In the genomic region with DNA sequence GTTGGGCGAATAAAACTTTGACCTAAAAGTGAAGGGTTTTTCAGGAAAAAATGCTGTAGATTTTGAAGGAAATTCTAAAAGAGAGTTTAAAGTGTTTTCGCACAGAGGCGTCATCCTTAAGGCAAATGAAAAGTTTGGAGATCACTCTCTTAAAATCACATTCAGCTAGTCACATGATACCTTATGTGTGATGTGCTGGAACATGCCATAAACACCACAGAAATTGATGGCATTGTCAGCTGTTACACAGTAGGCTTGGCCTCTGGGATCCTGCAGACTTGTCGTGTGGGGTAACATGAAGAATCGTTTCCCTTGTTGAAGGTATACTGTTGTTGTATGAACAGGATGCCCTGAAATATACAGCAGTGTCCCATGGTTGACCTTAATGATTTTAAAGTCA, we compare ENCODE assay signal across 11 cellular contexts. TPM values are rescaled to one million over a fixed set of nuclear protein-coding genes. Genes with fewer than 3 reads are reported as not detected.
A peak's percentile ranks its signal among the peaks of the same experiment; 100 is the strongest.
DNase-seq lines count a peak whose midpoint lies in the region; ATAC-seq and TF ChIP-seq lines count a peak whose summit lies in the region.
"Had no signal": no experiment of that assay in that cellular context is flagged by ENCODE, and none has a peak within 500 bp of the region (broad histone marks: within the 10 kb centered on the region; RNA-seq: fewer than 3 reads in every experiment).

No MANE protein-coding gene starts in this region.

- peaks cover 49% of the 10 kb centered on the region for H3K4me1 Mint-ChIP-seq in activated T-helper 17 cell treated with anti-CD3 and anti-CD28 coated beads, Interleukin-2, amount 50 U/mL, for 72 hours
- H3K4me1 Mint-ChIP-seq in natural killer cell treated with Interleukin-12 subunit alpha and Interleukin-12 subunit beta and Interleukin-15 and Interleukin-18, amount 100 ng/mL, for 72 hours (ENCODE audit: low read depth in 2 of 2) = peaks cover 45 to 60% of the 10 kb centered on the region in 2 donors

- H3K4me1 ChIP-seq in DND-41 (ENCODE audit: insufficient read depth, low read length) (peaks cover 63% of the 10 kb centered on the region), KMS-11 (ENCODE audit: low read depth, poor library complexity, severe bottlenecking) (peaks cover 67% of the 10 kb centered on the region)

- H3K27me3 ChIP-seq in DND-41 (ENCODE audit: insufficient read depth, low read length, poor library complexity) (no peaks in the 10 kb centered on the region), KMS-11 (ENCODE audit: insufficient read depth, low read depth) (no peaks in the 10 kb centered on the region)

- peaks cover 96% of the 10 kb centered on the region for H3K79me2 ChIP-seq in DND-41 (ENCODE audit: insufficient read depth, low read length)
- H3K79me2 ChIP-seq in KMS-11 (ENCODE audit: insufficient read depth, low read depth) = peaks cover 78% of the 10 kb centered on the region

- no peak for ATAC-seq in DND-41 (ENCODE audit: insufficient read depth, low read depth)
- ATAC-seq in activated T-helper 17 cell treated with anti-CD3 and anti-CD28 coated beads, Interleukin-2, amount 50 U/mL, for 72 hours (replicated peaks) = no peak
- no peak for ATAC-seq in natural killer cell treated with Interleukin-12 subunit alpha and Interleukin-12 subunit beta and Interleukin-15 and Interleukin-18, amount 100 ng/mL, for 72 hours
- no peak for ATAC-seq in GM18873 (IDR thresholded peaks at IDR 0.05; ENCODE audit: low FRiP score, unreplicated experiment)
- ATAC-seq: left lobe of liver had no signal

- peaks cover 40% of the 10 kb centered on the region for H4K20me1 ChIP-seq in DND-41 (ENCODE audit: insufficient read depth, low read length)
- H4K20me1 ChIP-seq in KMS-11 (ENCODE audit: insufficient read depth) = peaks cover 37% of the 10 kb centered on the region

- TF ChIP-seq CTCF in DND-41 (IDR thresholded peaks at IDR 0.05; ENCODE audit: borderline replicate concordance, extremely low read depth, low read length, poor library complexity, severe bottlenecking) (no peak), KMS-11 (conservative IDR thresholded peaks at IDR 0.05; ENCODE audit: low read depth, low read length) (no peak)

- H3K4me3 ChIP-seq in DND-41 (ENCODE audit: low read depth in 1 of 2, low read length in 2 of 2) = peak overlapping the region; percentile 77 to 90; a peak in 3 of 4 replicates
- H3K4me3 ChIP-seq in KMS-11 (IDR thresholded peaks at IDR 0.05; ENCODE audit: insufficient read depth, low read depth, low read length) = no peak overlapping the region

- H3K36me3 ChIP-seq in DND-41 (ENCODE audit: insufficient read depth, low read length) = peaks cover 36% of the 10 kb centered on the region
- no peaks in the 10 kb centered on the region for H3K36me3 ChIP-seq in KMS-11 (ENCODE audit: insufficient read depth)

- no peak overlapping the region for H2AFZ ChIP-seq in DND-41 (ENCODE audit: low read depth, low read length)
- H2AFZ ChIP-seq in KMS-11 (ENCODE audit: low read depth) = no peak overlapping the region

- H3K9me3 ChIP-seq in DND-41 (ENCODE audit: insufficient read depth, low read length, severe bottlenecking) = no peaks in the 10 kb centered on the region

- H3K27me3 Mint-ChIP-seq in activated T-helper 17 cell treated with anti-CD3 and anti-CD28 coated beads, Interleukin-2, amount 50 U/mL, for 72 hours = no peaks in the 10 kb centered on the region
- peaks cover 0 to 2% of the 10 kb centered on the region in 2 donors for H3K27me3 Mint-ChIP-seq in natural killer cell treated with Interleukin-12 subunit alpha and Interleukin-12 subunit beta and Interleukin-15 and Interleukin-18, amount 100 ng/mL, for 72 hours

- H3K9ac ChIP-seq in DND-41 (ENCODE audit: low read depth, low read length) = peak overlapping the region; percentile 100
- peak overlapping the region; percentile 100; the same call in 1 of the 2 replicates for H3K9ac ChIP-seq in KMS-11

- no peak for DNase-seq in DND-41
- DNase-seq in natural killer cell treated with Interleukin-12 subunit alpha and Interleukin-12 subunit beta and Interleukin-15 and Interleukin-18, amount 100 ng/mL, for 72 hours (ENCODE audit: low spot score) = no peak
- DNase-seq in NCI-H187 (lab: John Stamatoyannopoulos, UW) = no peak
- DNase-seq in SIG-M5 treated with dmso at 0.1 percent for 504 hours (lab: John Stamatoyannopoulos, UW; ENCODE audit: unreplicated experiment) = no peak
- DNase-seq in mucosa of gallbladder (ENCODE audit: low spot score) = no peak
- DNase-seq: activated gamma-delta T cell treated with Interleukin-2 at 50 U/mL for 16 hours, NCI-H1417 treated with DMSO at 0.1 percent for 48 hours had no signal

- H3K27ac ChIP-seq in DND-41 (ENCODE audit: low read length) (peak overlapping the region; percentile 100), KMS-11 (peak overlapping the region; percentile 99; the same call in 1 of the 2 replicates)

- peak overlapping the region; percentile 75 for H3K4me2 ChIP-seq in DND-41 (ENCODE audit: insufficient read depth, low read length)
- H3K4me2 ChIP-seq in KMS-11 = peak overlapping the region; percentile 95

- H3K36me3 Mint-ChIP-seq in activated T-helper 17 cell treated with anti-CD3 and anti-CD28 coated beads, Interleukin-2, amount 50 U/mL, for 72 hours (ENCODE audit: low read depth) = peaks cover 27% of the 10 kb centered on the region
- peaks cover 6% of the 10 kb centered on the region for H3K36me3 Mint-ChIP-seq in natural killer cell treated with Interleukin-12 subunit alpha and Interleukin-12 subunit beta and Interleukin-15 and Interleukin-18, amount 100 ng/mL, for 72 hours

- peak overlapping the region; percentile 95 for H3K27ac Mint-ChIP-seq in activated T-helper 17 cell treated with anti-CD3 and anti-CD28 coated beads, Interleukin-2, amount 50 U/mL, for 72 hours
- peak overlapping the region; percentile 88 to 90 for H3K27ac Mint-ChIP-seq in natural killer cell treated with Interleukin-12 subunit alpha and Interleukin-12 subunit beta and Interleukin-15 and Interleukin-18, amount 100 ng/mL, for 72 hours

- peak overlapping the region; percentile 79 for H3K4me3 Mint-ChIP-seq in activated T-helper 17 cell treated with anti-CD3 and anti-CD28 coated beads, Interleukin-2, amount 50 U/mL, for 72 hours
- peak overlapping the region; percentile 84 for H3K4me3 Mint-ChIP-seq in natural killer cell treated with Interleukin-12 subunit alpha and Interleukin-12 subunit beta and Interleukin-15 and Interleukin-18, amount 100 ng/mL, for 72 hours

- H3K9me3 Mint-ChIP-seq in activated T-helper 17 cell treated with anti-CD3 and anti-CD28 coated beads, Interleukin-2, amount 50 U/mL, for 72 hours = no peaks in the 10 kb centered on the region
- no peaks in the 10 kb centered on the region for H3K9me3 Mint-ChIP-seq in natural killer cell treated with Interleukin-12 subunit alpha and Interleukin-12 subunit beta and Interleukin-15 and Interleukin-18, amount 100 ng/mL, for 72 hours

RNA-seq across cellular contexts. Expression of a gene that starts 3.3 kb away (rescaled TPM):
- total RNA-seq in activated T-helper 17 cell treated with anti-CD3 and anti-CD28 coated beads, Interleukin-2, amount 50 U/mL, for 72 hours = 100 to 1,000 TPM; 182 to 257 TPM
- 100 to 1,000 TPM; 160 to 345 TPM for total RNA-seq in natural killer cell treated with Interleukin-12 subunit alpha and Interleukin-12 subunit beta and Interleukin-15 and Interleukin-18, amount 100 ng/mL, for 72 hours
- total RNA-seq in mucosa of gallbladder = 90.5 TPM

RNA-seq across cellular contexts. Expression of a gene that starts 48.5 kb away (rescaled TPM):
- 1 to 10 TPM in 1 of 2 donors, under 1 TPM in 1; 0.95 to 1.2 TPM for total RNA-seq in activated T-helper 17 cell treated with anti-CD3 and anti-CD28 coated beads, Interleukin-2, amount 50 U/mL, for 72 hours
- not detected for total RNA-seq in natural killer cell treated with Interleukin-12 subunit alpha and Interleukin-12 subunit beta and Interleukin-15 and Interleukin-18, amount 100 ng/mL, for 72 hours
- total RNA-seq in mucosa of gallbladder = 0.14 TPM
